In genomic region chr3:126100688-126101301, GRCh38 we compare ENCODE assay signal across 1 cellular context.
TF ChIP-seq lines count a peak whose summit lies in the region.

No MANE protein-coding gene starts in this region.

TF ChIP-seq in K562, 482 proteins besides CTCF, POLR2A, EP300 and RAD21 (continued from another document):
- no peak for TF ChIP-seq HDAC3 (IDR thresholded peaks at IDR 0.05; ENCODE audit: borderline replicate concordance, partially characterized antibody)
TF ChIP-seq in K562: peak in this region for 0.
